ENCODE assay signal across 16 cellular contexts in genomic region chr1:14304381-14304865, GRCh38.
A peak's percentile ranks its signal among the peaks of the same experiment; 100 is the strongest.
DNase-seq lines count a peak whose midpoint lies in the region; ATAC-seq, FAIRE-seq and TF ChIP-seq lines count a peak whose summit lies in the region.
"Had no signal": no experiment of that assay in that cellular context is flagged by ENCODE, and none has a peak within 500 bp of the region (broad histone marks: within the 10 kb centered on the region; RNA-seq: fewer than 3 reads in every experiment).

No MANE protein-coding gene starts in this region.

- peak in 1 of 2 donors; percentile 20 for TF ChIP-seq POLR2A in gastrocnemius medialis (IDR thresholded peaks at IDR 0.05)

- no peaks in the 10 kb centered on the region for H4K20me1 ChIP-seq in hepatocyte (ENCODE audit: insufficient read depth, poor library complexity, severe bottlenecking)

- 70% methylated on average over 7 of the region's 7 CpGs for WGBS in hepatocyte (ENCODE audit: low lambda C conversion rate, missing lambda C conversion rate)

- H3K9me3 ChIP-seq in hepatocyte (ENCODE audit: low read depth) (no peaks in the 10 kb centered on the region), gastrocnemius medialis (no peaks in the 10 kb centered on the region)
- H3K9me3 ChIP-seq: right lobe of liver had no signal

- H3K4me3 ChIP-seq in bronchial epithelial cell (ENCODE audit: low read depth, low read length) (no peak overlapping the region), hepatocyte (no peak overlapping the region), gastrocnemius medialis (no peak overlapping the region)
- H3K4me3 ChIP-seq: right lobe of liver had no signal

- FAIRE-seq in bronchial epithelial cell (lab: Jason Lieb, UNC) = peak; percentile 90
- FAIRE-seq: HTR-8/SVneo had no signal

- no peak overlapping the region for H2AFZ ChIP-seq in hepatocyte

- no peaks in the 10 kb centered on the region for H3K4me1 ChIP-seq in hepatocyte (ENCODE audit: insufficient read depth)
- H3K4me1 ChIP-seq in gastrocnemius medialis = no peaks in the 10 kb centered on the region
- H3K4me1 ChIP-seq: right lobe of liver had no signal

- H3K36me3 ChIP-seq in bronchial epithelial cell (ENCODE audit: control insufficient read depth, insufficient read depth, low read length) (no peaks in the 10 kb centered on the region), hepatocyte (replicated peaks; ENCODE audit: insufficient read depth, low read depth) (no peaks in the 10 kb centered on the region), gastrocnemius medialis (no peaks in the 10 kb centered on the region)
- H3K36me3 ChIP-seq: right lobe of liver had no signal

- no peak overlapping the region for H3K4me2 ChIP-seq in hepatocyte

- H3K27ac ChIP-seq in hepatocyte = peak overlapping the region; percentile 29
- H3K27ac ChIP-seq in gastrocnemius medialis = peak overlapping the region; percentile 22 to 49 (median 32)

- DNase-seq in GM03348 (ENCODE audit: low spot score) = peak; percentile 63
- no peak for DNase-seq in bronchial epithelial cell (ENCODE audit: low read depth)
- peak; percentile 31 for DNase-seq in hepatocyte (ENCODE audit: low spot score)
- DNase-seq in gastrocnemius medialis = peak in 1 of 2 donors; percentile 33
- no peak for DNase-seq in C1 segment of cervical spinal cord (lab: John Stamatoyannopoulos, UW)
- DNase-seq in NCI-H82 (lab: John Stamatoyannopoulos, UW) = no peak
- DNase-seq: AML-193; DMS 273 treated with DMSO at 0.1 percent for 48 hours; effector CD4-positive, alpha-beta T cell; left colon; naive thymus-derived CD8-positive, alpha-beta T cell; right lobe of liver had no signal

- intact Hi-C loops in gastrocnemius medialis (cut with DNase I; ENCODE audit: low total_unique reads) = loop anchor here (10.0 kb wide), 1 partner anchor 50 kb away; no protein-coding TSS in a partner anchor

- in situ Hi-C loops in gastrocnemius medialis (cut with MboI; ENCODE audit: low sequenced_read_pairs in 4 of 4) = no loop called here

- TF ChIP-seq CTCF in bronchial epithelial cell (IDR thresholded peaks at IDR 0.05; ENCODE audit: insufficient read depth, low read length, severe bottlenecking) (no peak), hepatocyte (IDR thresholded peaks at IDR 0.05; ENCODE audit: poor library complexity) (no peak), gastrocnemius medialis (IDR thresholded peaks at IDR 0.05 in 4 of 5, conservative IDR thresholded peaks at IDR 0.05 in 1 of 5) (no peak)

- H3K27me3 ChIP-seq in bronchial epithelial cell (ENCODE audit: control insufficient read depth, insufficient read depth, low read length) (no peaks in the 10 kb centered on the region), hepatocyte (no peaks in the 10 kb centered on the region), gastrocnemius medialis (no peaks in the 10 kb centered on the region)
- H3K27me3 ChIP-seq: right lobe of liver had no signal

- H3K9me2 ChIP-seq in hepatocyte (replicated peaks; ENCODE audit: insufficient read depth) = no peaks in the 10 kb centered on the region

- ATAC-seq in gastrocnemius medialis (peak; percentile 85 to 92), GM19023 (IDR thresholded peaks at IDR 0.05; ENCODE audit: unreplicated experiment) (no peak), HG03045 (IDR thresholded peaks at IDR 0.05; ENCODE audit: unreplicated experiment) (no peak)
- ATAC-seq: left colon; naive thymus-derived CD8-positive, alpha-beta T cell; stimulated activated memory B cell treated with anti-CD40 and anti-IgM and Interleukin-4, amounts not matched to agents 10 μg/mL and 1 μg/mL and 100 μg/mL, for 72 hours had no signal

- no peaks in the 10 kb centered on the region for H3K79me2 ChIP-seq in hepatocyte

Comparison
In these comparisons a context has a peak if more than half of its experiments do, and no peak if none do; other contexts are left out.
1. DNase-seq: peak in GM03348 (single experiment) and hepatocyte (single experiment); none in bronchial epithelial cell (single experiment), C1 segment of cervical spinal cord (0 of 14) and NCI-H82 (single experiment).
2. ATAC-seq: peak in gastrocnemius medialis (2 of 2); none in GM19023 (single experiment) and HG03045 (single experiment).